In the genomic region with DNA sequence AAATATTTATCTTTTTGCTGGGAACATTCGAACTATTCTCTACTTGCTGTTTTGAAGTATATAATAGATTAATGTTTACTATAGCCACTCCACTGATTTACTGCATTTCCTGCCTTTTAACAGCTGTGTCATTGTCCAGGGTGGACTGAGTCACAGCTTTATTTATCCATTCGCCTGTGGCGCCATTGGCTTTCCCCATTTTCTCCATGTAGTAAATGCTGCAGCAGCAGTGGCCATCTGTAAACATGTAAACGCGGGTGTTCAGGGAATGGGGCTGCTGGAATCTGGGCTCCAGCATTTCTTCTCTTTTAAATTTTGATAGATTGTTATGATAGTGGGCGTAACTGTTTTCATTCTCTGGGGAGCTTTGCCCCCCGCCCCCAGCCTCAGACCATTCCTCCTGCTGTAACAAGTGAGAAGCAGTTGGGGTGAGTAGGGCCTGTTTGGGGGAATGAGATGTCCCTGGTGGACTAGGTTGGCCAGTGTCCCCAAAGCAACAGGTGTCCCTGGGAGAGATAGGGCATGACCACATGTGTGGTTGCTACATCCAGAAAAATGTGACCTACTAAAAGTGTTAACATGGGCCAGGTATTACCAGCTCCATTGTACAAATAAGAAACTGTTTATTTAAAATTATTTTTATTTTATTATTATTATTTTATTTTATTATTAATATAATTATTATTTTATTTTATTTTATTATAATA, we compare ENCODE assay signal across 1 cellular context.
TF ChIP-seq lines count a peak whose summit lies in the region.

No MANE protein-coding gene starts in this region.

TF ChIP-seq in K562, 482 proteins besides CTCF, POLR2A, EP300 and RAD21 (continued from another document):
- no peak for TF ChIP-seq MIER1 (IDR thresholded peaks at IDR 0.05; ENCODE audit: low read depth)
- no peak for TF ChIP-seq ZFP36 (IDR thresholded peaks at IDR 0.05; ENCODE audit: low read depth, low read length, partially characterized antibody)
